23 cellular contexts compared by ENCODE assay signal in genomic region chr12:42886160-42886559, GRCh38.
"Had no signal": no experiment of that assay in that cellular context is flagged by ENCODE, and none has a peak within 500 bp of the region (broad histone marks: within the 10 kb centered on the region; RNA-seq: fewer than 3 reads in every experiment).

No MANE protein-coding gene starts in this region.

- H3K4me2 ChIP-seq: hepatocyte had no signal

- H3K9me3 ChIP-seq: esophagus muscularis mucosa, neutrophil, testis, upper lobe of right lung had no signal

- H3K36me3 Mint-ChIP-seq: naive B cell; stimulated activated naive B cell treated with anti-CD40 and anti-IgM and Interleukin-4, amounts not matched to agents 10 μg/mL and 1 μg/mL and 100 μg/mL, for 72 hours had no signal

- H3K27me3 Mint-ChIP-seq: naive B cell; stimulated activated naive B cell treated with anti-CD40 and anti-IgM and Interleukin-4, amounts not matched to agents 10 μg/mL and 1 μg/mL and 100 μg/mL, for 72 hours; stimulated activated naive CD8-positive, alpha-beta T cell treated with anti-CD3 and anti-CD28 coated beads, Interleukin-15, amount 100 ng/mL, for 72 hours had no signal

- H3K4me1 ChIP-seq: spleen, testis, tibial nerve, upper lobe of right lung had no signal

- DNase-seq: cortex of kidney; dorsolateral prefrontal cortex; effector memory CD4-positive, alpha-beta T cell; head of caudate nucleus; left colon; left ventricle myocardium superior; mesenchymal stem cell; naive B cell; spleen; stimulated activated CD4-positive, alpha-beta T cell treated with anti-CD3 and anti-CD28 coated beads, Interleukin-15, amount 100 ng/mL, for 24 hours; stimulated activated CD4-positive, alpha-beta T cell treated with anti-CD3 and anti-CD28 coated beads, Interleukin-2, amount 100 ng/mL, for 24 hours; stimulated activated CD4-positive, alpha-beta T cell treated with anti-CD3 and anti-CD28 coated beads, Interleukin-4, amount 100 ng/mL, for 4 hours; stimulated activated naive B cell treated with anti-CD40 and anti-IgM and Interleukin-4, amounts not matched to agents 10 μg/mL and 1 μg/mL and 100 μg/mL, for 72 hours; stimulated activated naive CD8-positive, alpha-beta T cell treated with anti-CD3 and anti-CD28 coated beads, Interleukin-15, amount 100 ng/mL, for 72 hours; testis; upper lobe of right lung had no signal

- H3K27me3 ChIP-seq: dorsolateral prefrontal cortex, esophagus muscularis mucosa, hepatocyte, neutrophil, spleen, testis, tibial nerve, upper lobe of right lung had no signal

- H3K4me3 ChIP-seq: dorsolateral prefrontal cortex, esophagus muscularis mucosa, hepatocyte, lung, spleen, testis, tibial nerve, upper lobe of right lung had no signal

- H3K4me1 Mint-ChIP-seq: naive B cell; nephron; stimulated activated naive B cell treated with anti-CD40 and anti-IgM and Interleukin-4, amounts not matched to agents 10 μg/mL and 1 μg/mL and 100 μg/mL, for 72 hours; stimulated activated naive CD8-positive, alpha-beta T cell treated with anti-CD3 and anti-CD28 coated beads, Interleukin-15, amount 100 ng/mL, for 72 hours had no signal

- H3K27ac Mint-ChIP-seq: naive B cell; nephron; stimulated activated naive B cell treated with anti-CD40 and anti-IgM and Interleukin-4, amounts not matched to agents 10 μg/mL and 1 μg/mL and 100 μg/mL, for 72 hours; stimulated activated naive CD8-positive, alpha-beta T cell treated with anti-CD3 and anti-CD28 coated beads, Interleukin-15, amount 100 ng/mL, for 72 hours had no signal

- H3K27ac ChIP-seq: dorsolateral prefrontal cortex, epithelial cell of prostate, hepatocyte, neutrophil, spleen, testis, tibial nerve, upper lobe of right lung had no signal

- H3K4me3 Mint-ChIP-seq: naive B cell; nephron; stimulated activated naive B cell treated with anti-CD40 and anti-IgM and Interleukin-4, amounts not matched to agents 10 μg/mL and 1 μg/mL and 100 μg/mL, for 72 hours; stimulated activated naive CD8-positive, alpha-beta T cell treated with anti-CD3 and anti-CD28 coated beads, Interleukin-15, amount 100 ng/mL, for 72 hours had no signal

- H3K36me3 ChIP-seq: esophagus muscularis mucosa, neutrophil, spleen, tibial nerve, upper lobe of right lung had no signal

- H3K79me2 ChIP-seq: hepatocyte had no signal

- H2AFZ ChIP-seq: hepatocyte had no signal
